22 cellular contexts compared by ENCODE assay signal in genomic region chr2:46765045-46765444, GRCh38.
"Had no signal": no experiment of that assay in that cellular context is flagged by ENCODE, and none has a peak within 500 bp of the region (broad histone marks: within the 10 kb centered on the region; RNA-seq: fewer than 3 reads in every experiment).

No MANE protein-coding gene starts in this region.

- H3K27ac ChIP-seq: SJSA1, SK-N-MC had no signal

- H3K27me3 ChIP-seq: MG63, SJSA1 had no signal

- H3K4me3 ChIP-seq: MG63, SJSA1, SK-N-MC had no signal

- H3K9me3 ChIP-seq: MG63, SJSA1 had no signal

- DNase-seq: IMR-90, KBM-7, MG63, NCI-H1092 treated with DMSO at 0.1 percent for 48 hours, NCI-H1436, NCI-H187, NCI-H2029, NCI-H2081 treated with DMSO at 0.1 percent for 48 hours, NCI-H2171, NCI-H226, NCI-H446, NCI-H510A, NCI-H524 treated with DMSO at 0.1 percent for 48 hours, NCI-H69, NCI-H774, Right ventricle myocardium superior, RPMI8226, SIG-M5, T-helper 1 cell had no signal

- FAIRE-seq: RCC 7860 had no signal
